In genomic region chr5:2726366-2726765, GRCh38 we compare ENCODE assay signal across 22 cellular contexts.
"Had no signal": no experiment of that assay in that cellular context is flagged by ENCODE, and none has a peak within 500 bp of the region (broad histone marks: within the 10 kb centered on the region; RNA-seq: fewer than 3 reads in every experiment).

No MANE protein-coding gene starts in this region.

- H3K27ac Mint-ChIP-seq: mesothelial cell of epicardium, naive B cell had no signal

- H3K4me1 Mint-ChIP-seq: naive B cell had no signal

- ATAC-seq: esophagus mucosa, gastrocnemius medialis, left cardiac atrium, left lung, left ventricle myocardium superior, lower lobe of right lung, mucosa of descending colon had no signal

- H3K9me3 ChIP-seq: colonic mucosa, esophagus squamous epithelium, gastrocnemius medialis, left lung, lower lobe of right lung, mucosa of descending colon had no signal

- H3K9me3 Mint-ChIP-seq: mesothelial cell of epicardium had no signal

- DNase-seq: colonic mucosa; dermis blood vessel endothelial cell; dorsolateral prefrontal cortex; effector CD4-positive, alpha-beta T cell; effector memory CD4-positive, alpha-beta T cell; erythroblast; esophagus squamous epithelium; foreskin fibroblast; foreskin melanocyte; gastrocnemius medialis; glutamatergic neuron; left cardiac atrium; left lung; left ventricle myocardium superior; lower lobe of right lung; mesenchymal stem cell; mucosa of descending colon; naive B cell had no signal

- H3K36me3 Mint-ChIP-seq: mesothelial cell of epicardium, naive B cell had no signal

- H3K4me3 ChIP-seq: colonic mucosa, dorsolateral prefrontal cortex, esophagus squamous epithelium, gastrocnemius medialis, hepatocyte, left lung, lower lobe of right lung, mucosa of descending colon had no signal

- H3K4me3 Mint-ChIP-seq: mesothelial cell of epicardium, naive B cell had no signal

- H3K4me1 ChIP-seq: colonic mucosa, esophagus squamous epithelium, gastrocnemius medialis, left lung, lower lobe of right lung had no signal

- H3K36me3 ChIP-seq: colonic mucosa, esophagus squamous epithelium, gastrocnemius medialis, left lung, lower lobe of right lung had no signal

- H3K27ac ChIP-seq: colonic mucosa, dorsolateral prefrontal cortex, epithelial cell of prostate, esophagus squamous epithelium, gastrocnemius medialis, hepatocyte, left lung, lower lobe of right lung had no signal
